In genomic region chr10:51800725-51801455, GRCh38 we compare ENCODE assay signal across 15 cellular contexts.
DNase-seq lines count a peak whose midpoint lies in the region; ATAC-seq and TF ChIP-seq lines count a peak whose summit lies in the region.
"Had no signal": no experiment of that assay in that cellular context is flagged by ENCODE, and none has a peak within 500 bp of the region (broad histone marks: within the 10 kb centered on the region; RNA-seq: fewer than 3 reads in every experiment).

No MANE protein-coding gene starts in this region.

- H3K9me3 ChIP-seq in GM23248 (ENCODE audit: low read depth) (no peaks in the 10 kb centered on the region), endodermal cell (ENCODE audit: control insufficient read depth, low read length) (peaks cover 4% of the 10 kb centered on the region), thoracic aorta (no peaks in the 10 kb centered on the region)
- H3K9me3 ChIP-seq: BE2C had no signal

- H3K4me1 Mint-ChIP-seq in endodermal cell: peaks cover 16% of the 10 kb centered on the region
- H3K4me1 Mint-ChIP-seq: CD4-positive, alpha-beta memory T cell had no signal

- H3K4me1 ChIP-seq in GM23248 (ENCODE audit: insufficient read depth): peaks cover 15% of the 10 kb centered on the region
- H3K4me1 ChIP-seq in endodermal cell (ENCODE audit: control insufficient read depth, insufficient read depth, low read length): peaks cover 4% of the 10 kb centered on the region
- H3K4me1 ChIP-seq in thoracic aorta (ENCODE audit: control insufficient read depth in 1 of 2, low read depth in 2 of 2): peaks cover 3 to 26% of the 10 kb centered on the region in 2 donors
- H3K4me1 ChIP-seq: BE2C had no signal

- H3K9me2 ChIP-seq in GM23248 (ENCODE audit: insufficient read depth): no peaks in the 10 kb centered on the region; the same call in none of the 2 replicates

- H3K4me3 ChIP-seq in GM23248: no peak overlapping the region
- no peak overlapping the region for H3K4me3 ChIP-seq in endodermal cell (ENCODE audit: low read length)
- no peak overlapping the region for H3K4me3 ChIP-seq in thoracic aorta

- no peak overlapping the region for H2AFZ ChIP-seq in GM23248

- in situ Hi-C loops in GM23248 (cut with MboI): no loop called here

- peaks cover 4% of the 10 kb centered on the region for H3F3A ChIP-seq in GM23248 (ENCODE audit: insufficient read depth)

- no peaks in the 10 kb centered on the region for H3K79me2 ChIP-seq in GM23248 (ENCODE audit: insufficient read depth)

- H3K9me3 Mint-ChIP-seq in endodermal cell: no peaks in the 10 kb centered on the region
- H3K9me3 Mint-ChIP-seq: H9 had no signal

- H3K36me3 Mint-ChIP-seq in endodermal cell (ENCODE audit: low read depth): no peaks in the 10 kb centered on the region
- H3K36me3 Mint-ChIP-seq: CD4-positive, alpha-beta memory T cell had no signal

- TF ChIP-seq CTCF in endodermal cell (conservative IDR thresholded peaks at IDR 0.05) (no peak), thoracic aorta (IDR thresholded peaks at IDR 0.05) (no peak)

- H3K27me3 ChIP-seq in GM23248 (replicated peaks; ENCODE audit: insufficient read depth): no peaks in the 10 kb centered on the region
- H3K27me3 ChIP-seq in endodermal cell (ENCODE audit: control insufficient read depth, insufficient read depth, low read length, poor library complexity, severe bottlenecking): peaks cover 77% of the 10 kb centered on the region
- H3K27me3 ChIP-seq in thoracic aorta (replicated peaks; ENCODE audit: insufficient read depth): no peaks in the 10 kb centered on the region
- H3K27me3 ChIP-seq: BE2C had no signal

- H3K36me3 ChIP-seq in GM23248 (ENCODE audit: low read depth) (no peaks in the 10 kb centered on the region), endodermal cell (ENCODE audit: control insufficient read depth, insufficient read depth, low read length) (no peaks in the 10 kb centered on the region), thoracic aorta (no peaks in the 10 kb centered on the region)
- H3K36me3 ChIP-seq: BE2C had no signal

- DNase-seq in GM23248 (peak; percentile 14), endodermal cell (peak; percentile 53), inferior parietal cortex (ENCODE audit: extremely low spot score) (peak; percentile 47), thoracic aorta (ENCODE audit: low spot score) (no peak), D341Med (ENCODE audit: low spot score) (no peak)
- no peak for DNase-seq in stimulated activated naive CD8-positive, alpha-beta T cell treated with anti-CD3 and anti-CD28 coated beads, Interleukin-15, Interleukin-2, amounts not matched to agents 100 U/mL and 50 U/mL, for 24 hours
- DNase-seq: BE2C; CD4-positive, alpha-beta memory T cell; DMS153; DMS79 treated with DMSO at 0.1 percent for 48 hours; GDM1; GOT3; H9 had no signal

- WGBS in GM23248 (ENCODE audit: low coverage in 1 of 2, low lambda C conversion rate in 2 of 2, missing lambda C conversion rate in 2 of 2), 2 experiments: 33 to 38% methylated on average over 4 of the region's 4 CpGs
- WGBS in endodermal cell (ENCODE audit: insufficient coverage in 1 of 2, insufficient read length in 1 of 2), 2 experiments: 61 to 73% methylated on average over 3 to 4 of the region's 4 CpGs

- no peak overlapping the region for H3K27ac Mint-ChIP-seq in endodermal cell
- H3K27ac Mint-ChIP-seq: CD4-positive, alpha-beta memory T cell; H9 had no signal

- H4K20me1 ChIP-seq in GM23248 (ENCODE audit: insufficient read depth): no peaks in the 10 kb centered on the region

- peak; percentile 52 for ATAC-seq in thoracic aorta (ENCODE audit: insufficient number of reproducible peaks, low FRiP score, low read depth)
- ATAC-seq in stimulated activated naive CD8-positive, alpha-beta T cell treated with anti-CD3 and anti-CD28 coated beads, Interleukin-15, Interleukin-2, amounts not matched to agents 100 U/mL and 50 U/mL, for 24 hours: no peak
- ATAC-seq in GM21528 (IDR thresholded peaks at IDR 0.05; ENCODE audit: low FRiP score, unreplicated experiment): no peak

- no peak overlapping the region for H3K4me2 ChIP-seq in GM23248 (ENCODE audit: unreplicated experiment)

- H3K4me3 Mint-ChIP-seq in endodermal cell: no peak overlapping the region
- H3K4me3 Mint-ChIP-seq: CD4-positive, alpha-beta memory T cell; H9 had no signal

- H3K27me3 Mint-ChIP-seq in endodermal cell (ENCODE audit: insufficient read depth): peaks cover 51% of the 10 kb centered on the region

- no peak overlapping the region for H3K9ac ChIP-seq in GM23248
- no peak overlapping the region for H3K9ac ChIP-seq in endodermal cell (ENCODE audit: extremely low read depth, low read length, poor library complexity, severe bottlenecking)

- H3K27ac ChIP-seq in GM23248 (no peak overlapping the region), endodermal cell (ENCODE audit: low read depth, low read length) (no peak overlapping the region), thoracic aorta (peak overlapping the region; percentile 48 to 49)
- H3K27ac ChIP-seq: C4-2B had no signal

Comparison
In these comparisons a context has a peak if more than half of its experiments do, and no peak if none do; other contexts are left out.
1. DNase-seq: peak in GM23248 (single experiment), endodermal cell (single experiment) and inferior parietal cortex (single experiment); none in thoracic aorta (single experiment), stimulated activated naive CD8-positive, alpha-beta T cell treated with anti-CD3 and anti-CD28 coated beads, Interleukin-15, Interleukin-2, amounts not matched to agents 100 U/mL and 50 U/mL, for 24 hours (single experiment) and D341Med (single experiment).
2. H3K27ac ChIP-seq: peak in thoracic aorta (2 of 2); none in GM23248 (single experiment) and endodermal cell (single experiment).